Comparison of ENCODE assay signal across 25 cellular contexts in genomic region chr14:89146291-89146690, GRCh38.
DNase-seq lines count a peak whose midpoint lies in the region; ATAC-seq, FAIRE-seq and TF ChIP-seq lines count a peak whose summit lies in the region.
"Had no signal": no experiment of that assay in that cellular context is flagged by ENCODE, and none has a peak within 500 bp of the region (broad histone marks: within the 10 kb centered on the region; RNA-seq: fewer than 3 reads in every experiment).

No MANE protein-coding gene starts in this region.

- no peak for TF ChIP-seq RAD21 in HepG2 (CRISPR knock-in tag; IDR thresholded peaks at IDR 0.05)

- no peaks in the 10 kb centered on the region for H3F3A ChIP-seq in PC-9 (ENCODE audit: insufficient read depth, low read depth)

- FAIRE-seq in HepG2 (lab: Jason Lieb, UNC) = no peak
- FAIRE-seq: GM12891 had no signal

- H4K20me1 ChIP-seq in HepG2 (ENCODE audit: insufficient read depth, low read length) (no peaks in the 10 kb centered on the region), PC-9 (ENCODE audit: insufficient read depth) (no peaks in the 10 kb centered on the region)
- H4K20me1 ChIP-seq: BLaER1 had no signal

- no peaks in the 10 kb centered on the region for H3K27me3 ChIP-seq in HepG2 (ENCODE audit: control insufficient read depth in 1 of 2, insufficient read depth in 2 of 2, low read length in 2 of 2)
- H3K27me3 ChIP-seq in right lobe of liver = no peaks in the 10 kb centered on the region
- no peaks in the 10 kb centered on the region for H3K27me3 ChIP-seq in kidney epithelial cell (ENCODE audit: control insufficient read depth, insufficient read depth, low read length)
- no peaks in the 10 kb centered on the region for H3K27me3 ChIP-seq in MG63
- H3K27me3 ChIP-seq in PC-9 (ENCODE audit: insufficient read depth, low read depth) = 0 out of 2 replicates have a peak, but pooled peaks cover 5% of the 10 kb centered on the region
- H3K27me3 ChIP-seq: BLaER1 had no signal

- POLR2A ChIA-PET in HepG2 (lab: Yijun Ruan, JAX) (no interaction called here), PC-9 (lab: Charles Lee; ENCODE audit: unreplicated experiment) (no interaction called here)

- ATAC-seq in HepG2 (peak; percentile 24), right lobe of liver (no peak)
- ATAC-seq: GM23338 had no signal

- WGBS in HepG2 (ENCODE audit: low lambda C conversion rate) = 51% methylated on average over 7 of the region's 7 CpGs
- WGBS in right lobe of liver (ENCODE audit: insufficient coverage, low coverage, low lambda C conversion rate, missing lambda C conversion rate) = 88% methylated on average over 6 of the region's 7 CpGs

- no peak overlapping the region for H3K9ac ChIP-seq in HepG2 (ENCODE audit: insufficient read depth, low read depth, low read length)
- H3K9ac ChIP-seq: BLaER1 had no signal

- TF ChIP-seq EP300 in HepG2 (IDR thresholded peaks at IDR 0.05; ENCODE audit: low read depth in 2 of 2, low read length in 2 of 2) (no peak), HepG2 (CRISPR knock-in tag; IDR thresholded peaks at IDR 0.05; ENCODE audit: borderline replicate concordance) (no peak)

- H3K4me3 ChIP-seq in HepG2 (replicated peaks in 1 of 3; ENCODE audit: insufficient read depth in 1 of 3, low read depth in 2 of 3, low read length in 3 of 3) = no peak overlapping the region
- H3K4me3 ChIP-seq in right lobe of liver = no peak overlapping the region
- no peak overlapping the region for H3K4me3 ChIP-seq in epithelial cell of proximal tubule (ENCODE audit: low read depth, low read length)
- no peak overlapping the region for H3K4me3 ChIP-seq in kidney epithelial cell (ENCODE audit: low read depth, low read length)
- no peak overlapping the region for H3K4me3 ChIP-seq in MG63
- no peak overlapping the region for H3K4me3 ChIP-seq in PC-9
- H3K4me3 ChIP-seq: BLaER1, GM23338, HAP-1, SK-N-MC had no signal

- CTCF ChIA-PET in HepG2 (lab: Yijun Ruan, JAX; ENCODE audit: low intra/inter-chr PET ratio, low total read pairs) = no interaction called here
- CTCF ChIA-PET in PC-9 (lab: Charles Lee) = interaction anchor here (0.5 kb wide), 1 partner anchor 237 kb away, joined by 16 read pairs; no protein-coding TSS in a partner anchor

- BruUV-seq in HepG2 (replicated peaks; lab: Mats Ljungman, UMichigan) (no TSS peak), PC-9 (replicated peaks; lab: Mats Ljungman, UMichigan) (no TSS peak)

- H3K4me2 ChIP-seq in HepG2 (ENCODE audit: low read depth, low read length) (no peak overlapping the region), PC-9 (no peak overlapping the region)
- H3K4me2 ChIP-seq: BLaER1, GM23338 had no signal

- in situ Hi-C loops in HepG2 (cut with HindIII; ENCODE audit: extremely low pct_ligation_motif_present, low pct_unique_long_range_greater_than_20kb) = no loop called here

- H3K36me3 ChIP-seq in HepG2 (replicated peaks in 1 of 2; ENCODE audit: control insufficient read depth in 1 of 2, insufficient read depth in 2 of 2, low read length in 2 of 2) = no peaks in the 10 kb centered on the region
- H3K36me3 ChIP-seq in right lobe of liver = no peaks in the 10 kb centered on the region
- no peaks in the 10 kb centered on the region for H3K36me3 ChIP-seq in kidney epithelial cell (ENCODE audit: control insufficient read depth, insufficient read depth, low read length)
- no peaks in the 10 kb centered on the region for H3K36me3 ChIP-seq in MG63
- H3K36me3 ChIP-seq in PC-9 (ENCODE audit: low read depth) = no peaks in the 10 kb centered on the region
- H3K36me3 ChIP-seq: BLaER1, HAP-1 had no signal

- H3K79me2 ChIP-seq in HepG2 (ENCODE audit: insufficient read depth, low read length) (no peaks in the 10 kb centered on the region), PC-9 (ENCODE audit: low read depth) (no peaks in the 10 kb centered on the region)

- TF ChIP-seq POLR2A in HepG2 (IDR thresholded peaks at IDR 0.05; ENCODE audit: insufficient read depth in 1 of 2, low read depth in 2 of 2, low read length in 2 of 2) (no peak), right lobe of liver (IDR thresholded peaks at IDR 0.05) (no peak)

- H3K27ac ChIP-seq in HepG2 (ENCODE audit: extremely low read length, insufficient read depth, low read length) (no peak overlapping the region), right lobe of liver (no peak overlapping the region), PC-9 (no peak overlapping the region)
- H3K27ac ChIP-seq: BLaER1, RWPE1, SK-N-MC had no signal

- H3K9me2 ChIP-seq in PC-9 (ENCODE audit: insufficient read depth) = no peaks in the 10 kb centered on the region

- H2AFZ ChIP-seq in HepG2 (ENCODE audit: low read length) (no peak overlapping the region), PC-9 (no peak overlapping the region)
- H2AFZ ChIP-seq: GM23338 had no signal

- no peak for TF ChIP-seq CTCF in HepG2 (CRISPR knock-in tag; IDR thresholded peaks at IDR 0.05)
- no peak for TF ChIP-seq CTCF in right lobe of liver (IDR thresholded peaks at IDR 0.05)
- no peak for TF ChIP-seq CTCF in epithelial cell of proximal tubule (conservative IDR thresholded peaks at IDR 0.05; ENCODE audit: low read depth, low read length)
- no peak for TF ChIP-seq CTCF in kidney epithelial cell (IDR thresholded peaks at IDR 0.05; ENCODE audit: insufficient read depth, low read length, poor library complexity, severe bottlenecking)
- no peak for TF ChIP-seq CTCF in PC-9 (conservative IDR thresholded peaks at IDR 0.05)

- intact Hi-C loops in HepG2 (cut with micrococcal nuclease; ENCODE audit: unreplicated experiment) = no loop called here
- intact Hi-C loops in right lobe of liver (cut with DNase I) = no loop called here
- intact Hi-C loops in PC-9 (cut with micrococcal nuclease; ENCODE audit: unreplicated experiment) = no loop called here

- no peaks in the 10 kb centered on the region for H3K9me3 ChIP-seq in HepG2 (ENCODE audit: low read length)
- H3K9me3 ChIP-seq in right lobe of liver = no peaks in the 10 kb centered on the region
- H3K9me3 ChIP-seq in MG63 = no peaks in the 10 kb centered on the region
- no peaks in the 10 kb centered on the region for H3K9me3 ChIP-seq in PC-9 (ENCODE audit: insufficient read depth, low read depth)
- H3K9me3 ChIP-seq: HAP-1 had no signal

- no peak for DNase-seq in HepG2 (ENCODE audit: low spot score)
- DNase-seq in right lobe of liver = no peak
- peak; percentile 27 for DNase-seq in epithelial cell of proximal tubule (ENCODE audit: low read depth)
- DNase-seq in kidney epithelial cell (ENCODE audit: low read depth) = peak; percentile 10
- peak; percentile 20 for DNase-seq in retina
- DNase-seq in MG63 = no peak
- DNase-seq in PC-9 = no peak
- no peak for DNase-seq in NCI-H446 treated with DMSO at 0.1 percent for 48 hours (lab: John Stamatoyannopoulos, UW)
- DNase-seq: Calu3; CD4-positive, alpha-beta T cell; DMS153; Karpas-422; NCI-H1436; NCI-H187 treated with DMSO at 0.1 percent for 48 hours; NCI-H2107; NCI-H2227 treated with DMSO at 0.1 percent for 48 hours; NCI-H510A treated with DMSO at 0.1 percent for 48 hours; NCI-H748 treated with DMSO at 0.1 percent for 48 hours; SHP77 treated with DMSO at 0.1 percent for 48 hours had no signal

- H3K4me1 ChIP-seq in HepG2 (ENCODE audit: insufficient read depth, low read length) (peaks cover 24% of the 10 kb centered on the region), right lobe of liver (no peaks in the 10 kb centered on the region), PC-9 (replicated peaks; ENCODE audit: insufficient read depth) (no peaks in the 10 kb centered on the region)
- H3K4me1 ChIP-seq: BLaER1, HAP-1 had no signal

TF ChIP-seq in HepG2, 621 proteins besides CTCF, POLR2A, EP300 and RAD21 (continues in another document):
- no peak for TF ChIP-seq ELK4 (CRISPR knock-in tag; IDR thresholded peaks at IDR 0.05; ENCODE audit: borderline replicate concordance)
- no peak for TF ChIP-seq PRMT3 (CRISPR knock-in tag; IDR thresholded peaks at IDR 0.05; ENCODE audit: borderline replicate concordance, low read depth)
- 0 out of 2 replicates have a peak, but pooled peaks have one; percentile 24 for TF ChIP-seq MAFF (IDR thresholded peaks at IDR 0.05; ENCODE audit: low read depth, low read length)
- TF ChIP-seq ZNF503 (CRISPR knock-in tag; IDR thresholded peaks at IDR 0.05) = no peak
- no peak for TF ChIP-seq ZNF580 (CRISPR knock-in tag; IDR thresholded peaks at IDR 0.05; ENCODE audit: borderline replicate concordance, low read depth)

Comparison
In these comparisons a context has a peak if more than half of its experiments do, and no peak if none do; other contexts are left out.
1. DNase-seq: peak in epithelial cell of proximal tubule (single experiment), kidney epithelial cell (single experiment) and retina (single experiment); none in HepG2 (single experiment), right lobe of liver (0 of 3), MG63 (single experiment), PC-9 (0 of 2) and NCI-H446 treated with DMSO at 0.1 percent for 48 hours (single experiment).